ENCODE assay signal across 8 cellular contexts in genomic region chr2:29981402-29981801, GRCh38.
"Had no signal": no experiment of that assay in that cellular context is flagged by ENCODE, and none has a peak within 500 bp of the region (broad histone marks: within the 10 kb centered on the region; RNA-seq: fewer than 3 reads in every experiment).

No MANE protein-coding gene starts in this region.

- H3K27ac Mint-ChIP-seq: IgD-negative memory B cell had no signal

- FAIRE-seq: HepG2, HTR-8/SVneo had no signal

- H3K9ac ChIP-seq: KMS-11 had no signal

- ATAC-seq: HepG2 had no signal

- H3K4me2 ChIP-seq: KMS-11 had no signal

- H3K9me3 Mint-ChIP-seq: IgD-negative memory B cell had no signal

- H3K4me1 Mint-ChIP-seq: IgD-negative memory B cell had no signal

- H3K4me3 Mint-ChIP-seq: IgD-negative memory B cell had no signal

- DNase-seq: IMR-90, KBM-7, KG1 had no signal

- H3K27ac ChIP-seq: HL-60, KMS-11 had no signal
